Comparison of ENCODE assay signal across 17 cellular contexts in the genomic region with DNA sequence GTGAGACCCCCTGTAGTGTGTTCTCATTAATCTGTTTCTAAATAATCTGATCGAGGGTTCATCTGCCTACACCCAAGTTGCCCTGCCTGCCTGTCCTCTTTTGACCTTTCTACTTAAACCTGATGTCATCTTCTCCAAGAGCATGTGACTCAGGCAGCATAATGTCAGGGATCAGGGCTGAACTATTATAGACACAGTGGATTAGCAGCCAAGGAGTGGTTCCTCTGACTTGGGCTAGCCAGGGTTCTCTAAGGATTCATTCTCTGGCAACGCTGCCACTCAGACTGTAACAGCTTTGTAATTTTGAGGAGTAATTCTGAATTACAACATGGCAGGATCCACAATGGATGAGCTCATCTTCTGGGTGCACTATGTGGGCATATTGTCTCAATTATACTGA.
DNase-seq lines count a peak whose midpoint lies in the region; ATAC-seq and TF ChIP-seq lines count a peak whose summit lies in the region.
"Had no signal": no experiment of that assay in that cellular context is flagged by ENCODE, and none has a peak within 500 bp of the region (broad histone marks: within the 10 kb centered on the region; RNA-seq: fewer than 3 reads in every experiment).

No MANE protein-coding gene starts in this region.

- H3K36me3 ChIP-seq in neural progenitor cell, result no peaks in the 10 kb centered on the region
- H3K36me3 ChIP-seq: BLaER1, lower lobe of right lung, neutrophil had no signal

- peak; percentile 33 for DNase-seq in AG09309 (ENCODE audit: low read depth)
- peak; percentile 52 for DNase-seq in LHCN-M2 (ENCODE audit: low read depth)
- no peak for DNase-seq in epithelial cell of prostate (ENCODE audit: low read depth, low spot score)
- DNase-seq in neural progenitor cell (ENCODE audit: low spot score), result peak; percentile 13
- no peak for DNase-seq in T-helper 2 cell treated with Interferon-gamma antibody and Interleukin-4, amounts not matched to agents 5 μg/mL and 100 μg/mL, for 36 hours (ENCODE audit: low spot score)
- DNase-seq in NCI-H2107 (lab: John Stamatoyannopoulos, UW), result no peak
- DNase-seq in NCI-H2029 (lab: John Stamatoyannopoulos, UW), result no peak
- DNase-seq: activated naive CD4-positive, alpha-beta T cell treated with Interleukin-2 at 50 U/mL for 16 hours; cerebellar nuclear complex; lower lobe of right lung; NCI-H1436; stimulated activated CD8-positive, alpha-beta memory T cell treated with anti-CD3 and anti-CD28 coated beads, Interleukin-4, amount 100 ng/mL, for 48 hours had no signal

- H3K27me3 ChIP-seq in neural progenitor cell, result no peaks in the 10 kb centered on the region
- H3K27me3 ChIP-seq: BLaER1, neutrophil had no signal

- no peak overlapping the region for H2AFZ ChIP-seq in neural progenitor cell (replicated peaks)

- H4K20me1 ChIP-seq in neural progenitor cell (ENCODE audit: low read depth), result no peaks in the 10 kb centered on the region
- H4K20me1 ChIP-seq: BLaER1 had no signal

- no peak overlapping the region for H3K4me3 Mint-ChIP-seq in neural progenitor cell
- H3K4me3 Mint-ChIP-seq in T-helper 2 cell treated with Interferon-gamma antibody and Interleukin-4, amounts not matched to agents 5 μg/mL and 100 μg/mL, for 36 hours, result no peak overlapping the region
- H3K4me3 Mint-ChIP-seq: IgD-negative memory B cell, type B pancreatic cell had no signal

- H3K4me2 ChIP-seq in neural progenitor cell, result no peak overlapping the region
- H3K4me2 ChIP-seq: BLaER1 had no signal

- H3K27ac ChIP-seq in epithelial cell of prostate (peak overlapping the region; percentile 50), neural progenitor cell (no peak overlapping the region)
- H3K27ac ChIP-seq: BLaER1, lower lobe of right lung, neutrophil had no signal

- peaks cover 2% of the 10 kb centered on the region for H3K27me3 Mint-ChIP-seq in neural progenitor cell (ENCODE audit: insufficient read depth, low read depth)
- peaks cover 8% of the 10 kb centered on the region for H3K27me3 Mint-ChIP-seq in T-helper 2 cell treated with Interferon-gamma antibody and Interleukin-4, amounts not matched to agents 5 μg/mL and 100 μg/mL, for 36 hours (ENCODE audit: low read depth)
- H3K27me3 Mint-ChIP-seq: type B pancreatic cell had no signal

- no peaks in the 10 kb centered on the region for H3K36me3 Mint-ChIP-seq in neural progenitor cell
- H3K36me3 Mint-ChIP-seq in T-helper 2 cell treated with Interferon-gamma antibody and Interleukin-4, amounts not matched to agents 5 μg/mL and 100 μg/mL, for 36 hours (ENCODE audit: low read depth), result no peaks in the 10 kb centered on the region
- H3K36me3 Mint-ChIP-seq: IgD-negative memory B cell, type B pancreatic cell had no signal

- no peaks in the 10 kb centered on the region for H3F3A ChIP-seq in neural progenitor cell (ENCODE audit: low read depth)

- peaks cover 4% of the 10 kb centered on the region for H3K9me3 Mint-ChIP-seq in neural progenitor cell
- no peaks in the 10 kb centered on the region for H3K9me3 Mint-ChIP-seq in T-helper 2 cell treated with Interferon-gamma antibody and Interleukin-4, amounts not matched to agents 5 μg/mL and 100 μg/mL, for 36 hours
- H3K9me3 Mint-ChIP-seq: IgD-negative memory B cell, type B pancreatic cell had no signal

- peaks cover 4% of the 10 kb centered on the region for H3K4me1 ChIP-seq in neural progenitor cell
- H3K4me1 ChIP-seq: lower lobe of right lung had no signal

- TF ChIP-seq CTCF in AG09309 (IDR thresholded peaks at IDR 0.05; ENCODE audit: control insufficient read depth, insufficient read depth, low read depth, low read length, missing control alignments) (no peak), neural progenitor cell (IDR thresholded peaks at IDR 0.05) (no peak)

- no peaks in the 10 kb centered on the region for H3K79me2 ChIP-seq in neural progenitor cell (ENCODE audit: low read depth)

- H3K27ac Mint-ChIP-seq in neural progenitor cell, result no peak overlapping the region
- H3K27ac Mint-ChIP-seq in T-helper 2 cell treated with Interferon-gamma antibody and Interleukin-4, amounts not matched to agents 5 μg/mL and 100 μg/mL, for 36 hours, result no peak overlapping the region
- H3K27ac Mint-ChIP-seq: IgD-negative memory B cell, type B pancreatic cell had no signal

- H3K9me3 ChIP-seq in neural progenitor cell (ENCODE audit: low read depth), result no peaks in the 10 kb centered on the region
- H3K9me3 ChIP-seq: lower lobe of right lung, neutrophil had no signal

- no peak overlapping the region for H3K9ac ChIP-seq in neural progenitor cell
- H3K9ac ChIP-seq: BLaER1 had no signal

- H3K4me3 ChIP-seq in AG09309 (ENCODE audit: control insufficient read depth, low read depth, low read length), result no peak overlapping the region
- no peak overlapping the region for H3K4me3 ChIP-seq in neural progenitor cell
- H3K4me3 ChIP-seq: BLaER1, lower lobe of right lung had no signal

- ATAC-seq in HG03457 (IDR thresholded peaks at IDR 0.05; ENCODE audit: unreplicated experiment), result no peak

- no peaks in the 10 kb centered on the region for H3K4me1 Mint-ChIP-seq in neural progenitor cell
- H3K4me1 Mint-ChIP-seq in T-helper 2 cell treated with Interferon-gamma antibody and Interleukin-4, amounts not matched to agents 5 μg/mL and 100 μg/mL, for 36 hours (ENCODE audit: low read depth), result no peaks in the 10 kb centered on the region
- H3K4me1 Mint-ChIP-seq: IgD-negative memory B cell had no signal

Comparison
In these comparisons a context has a peak if more than half of its experiments do, and no peak if none do; other contexts are left out.
1. DNase-seq: peak in AG09309 (single experiment), LHCN-M2 (single experiment) and neural progenitor cell (single experiment); none in epithelial cell of prostate (single experiment), T-helper 2 cell treated with Interferon-gamma antibody and Interleukin-4, amounts not matched to agents 5 μg/mL and 100 μg/mL, for 36 hours (single experiment), NCI-H2107 (single experiment) and NCI-H2029 (single experiment).